ENCODE assay signal across 26 cellular contexts in genomic region chr2:204611764-204612163, GRCh38.
"Had no signal": no experiment of that assay in that cellular context is flagged by ENCODE, and none has a peak within 500 bp of the region (broad histone marks: within the 10 kb centered on the region; RNA-seq: fewer than 3 reads in every experiment).

No MANE protein-coding gene starts in this region.

- DNase-seq: activated CD4-positive, alpha-beta T cell treated with anti-CD3 and anti-CD28 coated beads, Interleukin-2, amount 10 ng/mL, durations not matched to agents 24 days and 14 days; activated CD4-positive, alpha-beta T cell treated with anti-CD3 and anti-CD28 coated beads, Interleukin-2, amount 50 U/mL, for 48 hours; activated CD8-positive, alpha-beta T cell treated with anti-CD3 and anti-CD28 coated beads, Interleukin-2, amount 10 ng/mL, durations not matched to agents 7 days and 5 days; activated gamma-delta T cell; activated naive CD4-positive, alpha-beta T cell treated with Interleukin-2 at 50 U/mL for 16 hours; activated naive CD8-positive, alpha-beta T cell treated with anti-CD3 and anti-CD28 coated beads, Interleukin-2, amount 10 ng/mL, durations not matched to agents 7 days and 5 days; activated T-cell treated with anti-CD3 and anti-CD28 coated beads, Interleukin-2, amount 50 U/mL, for 24 hours; amygdala; NCI-H1105; NCI-H1417 treated with DMSO at 0.1 percent for 48 hours; NCI-H187 treated with DMSO at 0.1 percent for 48 hours; NCI-H2081; NCI-H345; NCI-H524 treated with DMSO at 0.1 percent for 48 hours; SHP77; SK-N-SH had no signal

- H3K27me3 ChIP-seq: ascending aorta, cardiac muscle cell, SJSA1 had no signal

- H3K4me2 ChIP-seq: SK-N-SH had no signal

- H3K4me3 ChIP-seq: ascending aorta, cardiac muscle cell, SJSA1 had no signal

- H3K4me3 Mint-ChIP-seq: activated CD4-positive, alpha-beta T cell treated with anti-CD3 and anti-CD28 coated beads, Interleukin-2, amount 10 ng/mL, durations not matched to agents 24 days and 14 days; activated CD8-positive, alpha-beta T cell treated with anti-CD3 and anti-CD28 coated beads, Interleukin-2, amount 10 ng/mL, durations not matched to agents 7 days and 5 days; activated naive CD4-positive, alpha-beta T cell treated with anti-CD3 and anti-CD28 coated beads, Interleukin-2, amount 50 U/mL, for 24 hours; activated naive CD8-positive, alpha-beta T cell treated with anti-CD3 and anti-CD28 coated beads, Interleukin-2, amount 10 ng/mL, durations not matched to agents 7 days and 5 days; activated T-cell treated with anti-CD3 and anti-CD28 coated beads, Interleukin-2, amount 50 U/mL, for 24 hours; central memory CD8-positive, alpha-beta T cell; T-helper 1 cell treated with Interleukin-12 subunit alpha and Interleukin-12 subunit beta and Interleukin-4 antibody, amounts not matched to agents 30 μg/mL and 1 μg/mL, for 36 hours; T-helper 2 cell treated with Interferon-gamma antibody and Interleukin-4, amounts not matched to agents 5 μg/mL and 100 μg/mL, for 36 hours had no signal

- H3K36me3 Mint-ChIP-seq: activated naive CD4-positive, alpha-beta T cell treated with anti-CD3 and anti-CD28 coated beads, Interleukin-2, amount 50 U/mL, for 24 hours; activated naive CD8-positive, alpha-beta T cell treated with anti-CD3 and anti-CD28 coated beads, Interleukin-2, amount 10 ng/mL, durations not matched to agents 7 days and 5 days had no signal

- H3K27ac ChIP-seq: ascending aorta, cardiac muscle cell, SJSA1 had no signal

- H3K27ac Mint-ChIP-seq: activated CD4-positive, alpha-beta T cell treated with anti-CD3 and anti-CD28 coated beads, Interleukin-2, amount 10 ng/mL, durations not matched to agents 24 days and 14 days; activated CD8-positive, alpha-beta T cell treated with anti-CD3 and anti-CD28 coated beads, Interleukin-2, amount 10 ng/mL, durations not matched to agents 7 days and 5 days; activated naive CD4-positive, alpha-beta T cell treated with anti-CD3 and anti-CD28 coated beads, Interleukin-2, amount 50 U/mL, for 24 hours; activated naive CD8-positive, alpha-beta T cell treated with anti-CD3 and anti-CD28 coated beads, Interleukin-2, amount 10 ng/mL, durations not matched to agents 7 days and 5 days; activated T-cell treated with anti-CD3 and anti-CD28 coated beads, Interleukin-2, amount 50 U/mL, for 24 hours; activated T-helper 2 cell treated with anti-CD3 and anti-CD28 coated beads, Interferon-gamma antibody, Interleukin-2, Interleukin-4, amounts not matched to agents 10 μg/mL and 5 μg/mL and 100 μg/mL, durations not matched to agents 14 hours and 24 hours and 36 hours; T-helper 1 cell treated with Interleukin-12 subunit alpha and Interleukin-12 subunit beta and Interleukin-4 antibody, amounts not matched to agents 30 μg/mL and 1 μg/mL, for 36 hours; T-helper 2 cell treated with Interferon-gamma antibody and Interleukin-4, amounts not matched to agents 5 μg/mL and 100 μg/mL, for 36 hours had no signal

- H3K9ac ChIP-seq: SK-N-SH had no signal

- H3K4me1 Mint-ChIP-seq: activated CD4-positive, alpha-beta T cell treated with anti-CD3 and anti-CD28 coated beads, Interleukin-2, amount 10 ng/mL, durations not matched to agents 24 days and 14 days; activated naive CD4-positive, alpha-beta T cell treated with anti-CD3 and anti-CD28 coated beads, Interleukin-2, amount 50 U/mL, for 24 hours; activated naive CD8-positive, alpha-beta T cell treated with anti-CD3 and anti-CD28 coated beads, Interleukin-2, amount 10 ng/mL, durations not matched to agents 7 days and 5 days; central memory CD8-positive, alpha-beta T cell had no signal

- ATAC-seq: activated CD8-positive, alpha-beta T cell treated with anti-CD3 and anti-CD28 coated beads, Interleukin-2, amount 10 ng/mL, durations not matched to agents 7 days and 5 days; Panc1 had no signal

- FAIRE-seq: TTC549 had no signal

- H3K9me3 Mint-ChIP-seq: activated CD4-positive, alpha-beta T cell treated with anti-CD3 and anti-CD28 coated beads, Interleukin-2, amount 10 ng/mL, durations not matched to agents 24 days and 14 days; activated naive CD4-positive, alpha-beta T cell treated with anti-CD3 and anti-CD28 coated beads, Interleukin-2, amount 50 U/mL, for 24 hours; activated naive CD8-positive, alpha-beta T cell treated with anti-CD3 and anti-CD28 coated beads, Interleukin-2, amount 10 ng/mL, durations not matched to agents 7 days and 5 days; activated T-cell treated with anti-CD3 and anti-CD28 coated beads, Interleukin-2, amount 50 U/mL, for 24 hours; activated T-helper 2 cell treated with anti-CD3 and anti-CD28 coated beads, Interferon-gamma antibody, Interleukin-2, Interleukin-4, amounts not matched to agents 10 μg/mL and 5 μg/mL and 100 μg/mL, durations not matched to agents 14 hours and 24 hours and 36 hours; T-helper 1 cell treated with Interleukin-12 subunit alpha and Interleukin-12 subunit beta and Interleukin-4 antibody, amounts not matched to agents 30 μg/mL and 1 μg/mL, for 36 hours; T-helper 2 cell treated with Interferon-gamma antibody and Interleukin-4, amounts not matched to agents 5 μg/mL and 100 μg/mL, for 36 hours had no signal

- H3K9me3 ChIP-seq: ascending aorta, SJSA1, SK-N-SH had no signal

- H3K27me3 Mint-ChIP-seq: activated naive CD4-positive, alpha-beta T cell treated with anti-CD3 and anti-CD28 coated beads, Interleukin-2, amount 50 U/mL, for 24 hours had no signal

- H3K36me3 ChIP-seq: ascending aorta, cardiac muscle cell, SJSA1 had no signal
